23 cellular contexts compared by ENCODE assay signal in the genomic region with DNA sequence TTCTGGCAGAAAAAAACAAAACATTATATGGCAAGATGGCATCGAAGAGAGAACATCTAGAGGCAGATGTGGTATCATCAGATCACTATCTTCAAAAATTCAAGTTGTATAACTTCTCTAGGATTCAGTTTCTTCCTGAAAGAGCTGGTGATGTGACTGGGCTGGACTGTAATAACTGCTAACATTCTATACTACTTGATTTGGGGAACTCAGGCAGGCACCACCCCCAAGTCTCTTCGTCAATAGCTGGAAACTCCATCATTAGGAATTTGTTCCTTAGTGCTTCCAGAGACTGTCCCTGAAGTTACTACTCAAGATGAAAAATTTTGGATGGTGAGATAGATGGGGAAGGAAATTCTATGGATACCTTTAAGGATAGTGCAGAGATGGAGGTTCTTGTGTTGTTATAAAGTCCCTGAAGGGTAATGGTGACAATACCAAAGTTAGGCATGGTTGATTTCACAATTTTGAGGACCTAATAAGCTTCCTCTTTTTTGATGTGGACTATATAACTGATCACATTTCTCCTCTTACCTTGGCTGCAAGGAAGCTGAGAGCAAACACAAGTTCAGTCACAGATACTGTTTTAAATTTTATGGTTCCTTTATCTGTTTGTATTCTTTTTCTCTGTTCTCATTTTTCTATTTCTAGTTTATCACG. TPM values are rescaled to one million over a fixed set of nuclear protein-coding genes. Genes with fewer than 3 reads are reported as not detected.
A peak's percentile ranks its signal among the peaks of the same experiment; 100 is the strongest.
DNase-seq lines count a peak whose midpoint lies in the region; ATAC-seq and TF ChIP-seq lines count a peak whose summit lies in the region.
"Had no signal": no experiment of that assay in that cellular context is flagged by ENCODE, and none has a peak within 500 bp of the region (broad histone marks: within the 10 kb centered on the region; RNA-seq: fewer than 3 reads in every experiment).

No MANE protein-coding gene starts in this region.

- H3K4me1 ChIP-seq in spleen = peaks cover 3 to 62% (median 27%) of the 10 kb centered on the region in 6 donors

- H3K4me1 Mint-ChIP-seq in activated CD8-positive, alpha-beta T cell treated with anti-CD3 and anti-CD28 coated beads for 36 hours (ENCODE audit: low read depth) = peaks cover 57% of the 10 kb centered on the region
- peaks cover 38% of the 10 kb centered on the region for H3K4me1 Mint-ChIP-seq in activated CD8-positive, alpha-beta T cell treated with anti-CD3 and anti-CD28 coated beads, Interleukin-2, amount 10 ng/mL, durations not matched to agents 7 days and 5 days (ENCODE audit: low read depth)
- H3K4me1 Mint-ChIP-seq in activated naive CD8-positive, alpha-beta T cell treated with anti-CD3 and anti-CD28 coated beads for 36 hours = peaks cover 54% of the 10 kb centered on the region

- H3K4me3 Mint-ChIP-seq in activated CD8-positive, alpha-beta T cell treated with anti-CD3 and anti-CD28 coated beads for 36 hours = no peak overlapping the region
- no peak overlapping the region for H3K4me3 Mint-ChIP-seq in activated CD8-positive, alpha-beta T cell treated with anti-CD3 and anti-CD28 coated beads, Interleukin-2, amount 10 ng/mL, durations not matched to agents 7 days and 5 days
- no peak overlapping the region for H3K4me3 Mint-ChIP-seq in activated naive CD8-positive, alpha-beta T cell treated with anti-CD3 and anti-CD28 coated beads for 36 hours
- H3K4me3 Mint-ChIP-seq: activated T-helper 1 cell treated with anti-CD3 and anti-CD28 coated beads, Interleukin-12 subunit alpha, Interleukin-12 subunit beta, Interleukin-2, Interleukin-4 antibody, amounts not matched to agents 30 ng/mL and 10 ng/mL and 1 ng/mL, durations not matched to agents 14 hours and 24 hours and 36 hours; endodermal cell had no signal

- 75 to 87% (median 80%) methylated on average over 3 of the region's 3 CpGs for WGBS in spleen, 5 donors

- H3K27me3 ChIP-seq in spleen (replicated peaks in 1 of 7) = no peaks in the 10 kb centered on the region
- H3K27me3 ChIP-seq: ascending aorta; BLaER1 treated with 17β-estradiol and CSF1 and Interleukin-3, amounts not matched to agents 10 nM and 100 nM; heart left ventricle had no signal

- CTCF ChIA-PET in activated CD8-positive, alpha-beta T cell treated with anti-CD3 and anti-CD28 coated beads for 36 hours (lab: Charles Lee) = interaction anchor here (0.9 kb wide), 1 partner anchor 26 kb away, joined by 3 read pairs; no protein-coding TSS in a partner anchor
- CTCF ChIA-PET in activated CD8-positive, alpha-beta T cell treated with anti-CD3 and anti-CD28 coated beads, Interleukin-2, amount 10 ng/mL, durations not matched to agents 7 days and 5 days (lab: Charles Lee) = interaction anchor here (1.4 kb wide), 1 partner anchor 9 kb away, joined by 3 read pairs; no protein-coding TSS in a partner anchor

- no peak for DNase-seq in activated CD8-positive, alpha-beta T cell treated with anti-CD3 and anti-CD28 coated beads for 36 hours
- DNase-seq in activated CD8-positive, alpha-beta T cell treated with anti-CD3 and anti-CD28 coated beads, Interleukin-2, amount 10 ng/mL, durations not matched to agents 7 days and 5 days = no peak
- DNase-seq in NOMO-1 treated with DMSO at 0.1 percent for 48 hours (lab: John Stamatoyannopoulos, UW; ENCODE audit: unreplicated experiment) (peak; percentile 90), spleen (no peak), anterior cingulate cortex (lab: John Stamatoyannopoulos, UW) (no peak)
- DNase-seq in activated naive CD8-positive, alpha-beta T cell treated with anti-CD3 and anti-CD28 coated beads for 36 hours = no peak
- DNase-seq in stimulated activated CD4-positive, alpha-beta T cell treated with anti-CD3 and anti-CD28 coated beads, Interleukin-2, amount 100 ng/mL, for 24 hours = no peak
- DNase-seq: activated CD4-positive, alpha-beta T cell treated with anti-CD3 and anti-CD28 coated beads, Interleukin-2, amount 50 U/mL, for 4 hours; DMS 273 treated with DMSO at 0.1 percent for 48 hours; endodermal cell; heart left ventricle; lower lobe of right lung; NCI-H1092 treated with DMSO at 0.1 percent for 48 hours; NCI-H748 treated with DMSO at 0.1 percent for 48 hours; posterior cingulate gyrus; stimulated activated CD4-positive, alpha-beta T cell treated with anti-CD3 and anti-CD28 coated beads, Interleukin-4, amount 100 ng/mL, for 4 hours; SW 1271 had no signal

- H3K27me3 Mint-ChIP-seq in activated CD8-positive, alpha-beta T cell treated with anti-CD3 and anti-CD28 coated beads for 36 hours = no peaks in the 10 kb centered on the region
- no peaks in the 10 kb centered on the region for H3K27me3 Mint-ChIP-seq in activated CD8-positive, alpha-beta T cell treated with anti-CD3 and anti-CD28 coated beads, Interleukin-2, amount 10 ng/mL, durations not matched to agents 7 days and 5 days (ENCODE audit: low read depth)
- no peaks in the 10 kb centered on the region for H3K27me3 Mint-ChIP-seq in activated naive CD8-positive, alpha-beta T cell treated with anti-CD3 and anti-CD28 coated beads for 36 hours

- H3K4me3 ChIP-seq in spleen = no peak overlapping the region
- H3K4me3 ChIP-seq: ascending aorta; BLaER1 treated with 17β-estradiol and CSF1 and Interleukin-3, amounts not matched to agents 10 nM and 100 nM; heart left ventricle; K562; lower lobe of right lung had no signal

- intact Hi-C loops in activated CD8-positive, alpha-beta T cell treated with anti-CD3 and anti-CD28 coated beads for 36 hours (cut with micrococcal nuclease) = loop anchor here (5.0 kb wide), 1 partner anchor 58 kb away; a partner anchor contains a TSS
- intact Hi-C loops in spleen (cut with DNase I; ENCODE audit: low total_unique reads) = no loop called here

- POLR2A ChIA-PET in activated CD8-positive, alpha-beta T cell treated with anti-CD3 and anti-CD28 coated beads for 36 hours (lab: Charles Lee) = interaction anchor here (1.3 kb wide), 1 partner anchor 68 kb away, joined by 3 read pairs; no protein-coding TSS in a partner anchor
- POLR2A ChIA-PET in activated CD8-positive, alpha-beta T cell treated with anti-CD3 and anti-CD28 coated beads, Interleukin-2, amount 10 ng/mL, durations not matched to agents 7 days and 5 days (lab: Charles Lee) = interaction anchor here (1.4 kb wide), 1 partner anchor 58 kb away, joined by 5 read pairs; no protein-coding TSS in a partner anchor

- no peaks in the 10 kb centered on the region for H3K9me3 ChIP-seq in spleen
- H3K9me3 ChIP-seq: ascending aorta, heart left ventricle, lower lobe of right lung had no signal

- peak overlapping the region in 5 of 8 donors; percentile 3 to 68 (median 53) for H3K27ac ChIP-seq in spleen
- H3K27ac ChIP-seq: ascending aorta; BLaER1 treated with 17β-estradiol and CSF1 and Interleukin-3, amounts not matched to agents 10 nM and 100 nM; lower lobe of right lung had no signal

- TF ChIP-seq CTCF in activated CD8-positive, alpha-beta T cell treated with anti-CD3 and anti-CD28 coated beads for 36 hours (IDR thresholded peaks at IDR 0.05) = no peak
- TF ChIP-seq CTCF in spleen (IDR thresholded peaks at IDR 0.05 in 8 of 11, conservative IDR thresholded peaks at IDR 0.05 in 3 of 11) = no peak

- ATAC-seq in activated CD8-positive, alpha-beta T cell treated with anti-CD3 and anti-CD28 coated beads for 36 hours = no peak
- no peak for ATAC-seq in activated CD8-positive, alpha-beta T cell treated with anti-CD3 and anti-CD28 coated beads, Interleukin-2, amount 10 ng/mL, durations not matched to agents 7 days and 5 days
- no peak for ATAC-seq in HG03571 (IDR thresholded peaks at IDR 0.05; ENCODE audit: unreplicated experiment)
- ATAC-seq: HCT116, heart left ventricle, K562, lower lobe of right lung had no signal

- TF ChIP-seq POLR2A in spleen (IDR thresholded peaks at IDR 0.05) = no peak

- H3K36me3 Mint-ChIP-seq in activated CD8-positive, alpha-beta T cell treated with anti-CD3 and anti-CD28 coated beads for 36 hours (ENCODE audit: low read depth) = peaks cover 42% of the 10 kb centered on the region
- peaks cover 58% of the 10 kb centered on the region for H3K36me3 Mint-ChIP-seq in activated CD8-positive, alpha-beta T cell treated with anti-CD3 and anti-CD28 coated beads, Interleukin-2, amount 10 ng/mL, durations not matched to agents 7 days and 5 days (ENCODE audit: low read depth)
- peaks cover 59% of the 10 kb centered on the region for H3K36me3 Mint-ChIP-seq in activated naive CD8-positive, alpha-beta T cell treated with anti-CD3 and anti-CD28 coated beads for 36 hours

- H3K36me3 ChIP-seq in spleen = peaks cover 0 to 38% (median 4%) of the 10 kb centered on the region in 6 donors
- H3K36me3 ChIP-seq: lower lobe of right lung had no signal

- H3K27ac Mint-ChIP-seq in activated CD8-positive, alpha-beta T cell treated with anti-CD3 and anti-CD28 coated beads for 36 hours = peak overlapping the region; percentile 40
- no peak overlapping the region for H3K27ac Mint-ChIP-seq in activated CD8-positive, alpha-beta T cell treated with anti-CD3 and anti-CD28 coated beads, Interleukin-2, amount 10 ng/mL, durations not matched to agents 7 days and 5 days
- peak overlapping the region; percentile 61 for H3K27ac Mint-ChIP-seq in activated naive CD8-positive, alpha-beta T cell treated with anti-CD3 and anti-CD28 coated beads for 36 hours
- H3K27ac Mint-ChIP-seq: activated T-helper 1 cell treated with anti-CD3 and anti-CD28 coated beads, Interleukin-12 subunit alpha, Interleukin-12 subunit beta, Interleukin-2, Interleukin-4 antibody, amounts not matched to agents 30 ng/mL and 10 ng/mL and 1 ng/mL, durations not matched to agents 14 hours and 24 hours and 36 hours; endodermal cell had no signal

- H3K9me3 Mint-ChIP-seq in activated CD8-positive, alpha-beta T cell treated with anti-CD3 and anti-CD28 coated beads for 36 hours = peaks cover 8% of the 10 kb centered on the region
- H3K9me3 Mint-ChIP-seq in activated CD8-positive, alpha-beta T cell treated with anti-CD3 and anti-CD28 coated beads, Interleukin-2, amount 10 ng/mL, durations not matched to agents 7 days and 5 days (ENCODE audit: insufficient read depth) = no peaks in the 10 kb centered on the region
- peaks cover 26% of the 10 kb centered on the region for H3K9me3 Mint-ChIP-seq in activated naive CD8-positive, alpha-beta T cell treated with anti-CD3 and anti-CD28 coated beads for 36 hours
- H3K9me3 Mint-ChIP-seq: endodermal cell had no signal

RNA-seq across cellular contexts. Expression of a gene that starts 59.1 kb away (rescaled TPM):
- total RNA-seq in activated CD8-positive, alpha-beta T cell treated with anti-CD3 and anti-CD28 coated beads for 36 hours = 10 to 100 TPM; 17.7 to 19.2 TPM
- 10 to 100 TPM; 33.9 to 39.5 TPM for total RNA-seq in activated CD8-positive, alpha-beta T cell treated with anti-CD3 and anti-CD28 coated beads, Interleukin-2, amount 10 ng/mL, durations not matched to agents 7 days and 5 days
- 10 to 100 TPM; 17.8 to 19.2 TPM for total RNA-seq in activated naive CD8-positive, alpha-beta T cell treated with anti-CD3 and anti-CD28 coated beads for 36 hours
- 10 to 100 TPM in 1 of 7 donors, 1 to 10 TPM in 6; 3.9 to 10.1 (median 5.9) TPM for total RNA-seq in spleen
- under 1 TPM; 0.38 to 0.80 (median 0.52) TPM for polyA plus RNA-seq in spleen
